1 cellular context compared by ENCODE assay signal in the genomic region with DNA sequence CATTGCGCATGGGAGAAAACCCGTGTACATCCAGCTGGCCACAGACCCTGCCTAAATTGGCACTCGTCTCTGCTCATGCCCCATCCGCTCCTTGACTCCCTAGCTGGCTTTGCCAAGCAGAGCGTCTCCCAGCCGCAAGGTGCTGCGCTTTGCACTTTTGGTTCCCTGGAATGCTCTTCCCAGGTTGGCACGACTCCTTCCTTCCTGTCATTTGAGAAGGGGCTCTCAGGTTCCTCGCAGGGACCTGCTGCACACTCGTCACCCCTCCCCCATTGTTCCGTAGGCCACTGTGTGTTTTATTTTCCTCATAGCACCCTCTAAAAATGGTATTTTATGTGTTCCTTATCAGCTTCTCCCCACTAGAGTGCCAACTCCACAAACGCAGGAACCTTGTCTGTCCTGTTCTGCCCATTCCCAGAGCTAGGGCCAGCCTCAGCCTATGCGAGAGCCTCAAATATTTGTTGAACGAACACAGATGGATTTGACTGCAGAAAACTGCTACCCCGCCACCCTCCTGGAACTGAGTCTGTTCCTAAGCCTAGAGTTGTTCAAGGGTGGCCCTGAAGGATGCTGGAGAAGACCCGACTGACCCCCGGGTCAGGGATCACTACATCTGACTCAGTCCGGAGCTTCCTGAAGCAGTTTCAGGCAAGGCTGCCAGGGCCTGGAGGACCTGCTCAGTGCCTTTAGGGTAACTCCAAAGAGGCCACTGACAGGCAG.
TF ChIP-seq lines count a peak whose summit lies in the region.

No MANE protein-coding gene starts in this region.

TF ChIP-seq in HEK293, 187 proteins besides CTCF, POLR2A, EP300 and RAD21:
- TF ChIP-seq, protein P1, sequence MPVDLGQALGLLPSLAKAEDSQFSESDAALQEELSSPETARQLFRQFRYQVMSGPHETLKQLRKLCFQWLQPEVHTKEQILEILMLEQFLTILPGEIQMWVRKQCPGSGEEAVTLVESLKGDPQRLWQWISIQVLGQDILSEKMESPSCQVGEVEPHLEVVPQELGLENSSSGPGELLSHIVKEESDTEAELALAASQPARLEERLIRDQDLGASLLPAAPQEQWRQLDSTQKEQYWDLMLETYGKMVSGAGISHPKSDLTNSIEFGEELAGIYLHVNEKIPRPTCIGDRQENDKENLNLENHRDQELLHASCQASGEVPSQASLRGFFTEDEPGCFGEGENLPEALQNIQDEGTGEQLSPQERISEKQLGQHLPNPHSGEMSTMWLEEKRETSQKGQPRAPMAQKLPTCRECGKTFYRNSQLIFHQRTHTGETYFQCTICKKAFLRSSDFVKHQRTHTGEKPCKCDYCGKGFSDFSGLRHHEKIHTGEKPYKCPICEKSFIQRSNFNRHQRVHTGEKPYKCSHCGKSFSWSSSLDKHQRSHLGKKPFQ (tag by site-specific recombination; IDR thresholded peaks at IDR 0.05) = no peak
- TF ChIP-seq ZNF843 (tag by site-specific recombination; IDR thresholded peaks at IDR 0.05) (peak; percentile 28; the same call in 1 of the 2 replicates), ZNF37A (tag by site-specific recombination; IDR thresholded peaks at IDR 0.05) (no peak), ZNF600 (tag by site-specific recombination; IDR thresholded peaks at IDR 0.05) (peak; percentile 68), ZBTB48 (tag by site-specific recombination; IDR thresholded peaks at IDR 0.05) (0 out of 2 replicates have a peak, but pooled peaks have one; percentile 30), ZNF341 (tag by site-specific recombination; IDR thresholded peaks at IDR 0.05; ENCODE audit: low read depth) (peak; percentile 88), ZNF560 (tag by site-specific recombination; IDR thresholded peaks at IDR 0.05; ENCODE audit: borderline replicate concordance) (no peak), ZNF239 (tag by site-specific recombination; IDR thresholded peaks at IDR 0.05) (peak; percentile 76; the same call in 1 of the 2 replicates), ZNF514 (tag by site-specific recombination; IDR thresholded peaks at IDR 0.05) (0 out of 2 replicates have a peak, but pooled peaks have one; percentile 9), SCRT1 (tag by site-specific recombination; IDR thresholded peaks at IDR 0.05; ENCODE audit: borderline replicate concordance) (peak; percentile 41; the same call in 1 of the 2 replicates), ZBTB20 (tag by site-specific recombination; IDR thresholded peaks at IDR 0.05) (peak; percentile 32; the same call in 1 of the 2 replicates)
- TF ChIP-seq, protein P2, sequence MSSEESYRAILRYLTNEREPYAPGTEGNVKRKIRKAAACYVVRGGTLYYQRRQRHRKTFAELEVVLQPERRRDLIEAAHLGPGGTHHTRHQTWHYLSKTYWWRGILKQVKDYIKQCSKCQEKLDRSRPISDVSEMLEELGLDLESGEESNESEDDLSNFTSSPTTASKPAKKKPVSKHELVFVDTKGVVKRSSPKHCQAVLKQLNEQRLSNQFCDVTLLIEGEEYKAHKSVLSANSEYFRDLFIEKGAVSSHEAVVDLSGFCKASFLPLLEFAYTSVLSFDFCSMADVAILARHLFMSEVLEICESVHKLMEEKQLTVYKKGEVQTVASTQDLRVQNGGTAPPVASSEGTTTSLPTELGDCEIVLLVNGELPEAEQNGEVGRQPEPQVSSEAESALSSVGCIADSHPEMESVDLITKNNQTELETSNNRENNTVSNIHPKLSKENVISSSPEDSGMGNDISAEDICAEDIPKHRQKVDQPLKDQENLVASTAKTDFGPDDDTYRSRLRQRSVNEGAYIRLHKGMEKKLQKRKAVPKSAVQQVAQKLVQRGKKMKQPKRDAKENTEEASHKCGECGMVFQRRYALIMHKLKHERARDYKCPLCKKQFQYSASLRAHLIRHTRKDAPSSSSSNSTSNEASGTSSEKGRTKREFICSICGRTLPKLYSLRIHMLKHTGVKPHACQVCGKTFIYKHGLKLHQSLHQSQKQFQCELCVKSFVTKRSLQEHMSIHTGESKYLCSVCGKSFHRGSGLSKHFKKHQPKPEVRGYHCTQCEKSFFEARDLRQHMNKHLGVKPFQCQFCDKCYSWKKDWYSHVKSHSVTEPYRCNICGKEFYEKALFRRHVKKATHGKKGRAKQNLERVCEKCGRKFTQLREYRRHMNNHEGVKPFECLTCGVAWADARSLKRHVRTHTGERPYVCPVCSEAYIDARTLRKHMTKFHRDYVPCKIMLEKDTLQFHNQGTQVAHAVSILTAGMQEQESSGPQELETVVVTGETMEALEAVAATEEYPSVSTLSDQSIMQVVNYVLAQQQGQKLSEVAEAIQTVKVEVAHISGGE (tag by site-specific recombination; conservative IDR thresholded peaks at IDR 0.05; ENCODE audit: low read depth) = peak; percentile 40; the same call in 1 of the 2 replicates
- TF ChIP-seq, protein P3, sequence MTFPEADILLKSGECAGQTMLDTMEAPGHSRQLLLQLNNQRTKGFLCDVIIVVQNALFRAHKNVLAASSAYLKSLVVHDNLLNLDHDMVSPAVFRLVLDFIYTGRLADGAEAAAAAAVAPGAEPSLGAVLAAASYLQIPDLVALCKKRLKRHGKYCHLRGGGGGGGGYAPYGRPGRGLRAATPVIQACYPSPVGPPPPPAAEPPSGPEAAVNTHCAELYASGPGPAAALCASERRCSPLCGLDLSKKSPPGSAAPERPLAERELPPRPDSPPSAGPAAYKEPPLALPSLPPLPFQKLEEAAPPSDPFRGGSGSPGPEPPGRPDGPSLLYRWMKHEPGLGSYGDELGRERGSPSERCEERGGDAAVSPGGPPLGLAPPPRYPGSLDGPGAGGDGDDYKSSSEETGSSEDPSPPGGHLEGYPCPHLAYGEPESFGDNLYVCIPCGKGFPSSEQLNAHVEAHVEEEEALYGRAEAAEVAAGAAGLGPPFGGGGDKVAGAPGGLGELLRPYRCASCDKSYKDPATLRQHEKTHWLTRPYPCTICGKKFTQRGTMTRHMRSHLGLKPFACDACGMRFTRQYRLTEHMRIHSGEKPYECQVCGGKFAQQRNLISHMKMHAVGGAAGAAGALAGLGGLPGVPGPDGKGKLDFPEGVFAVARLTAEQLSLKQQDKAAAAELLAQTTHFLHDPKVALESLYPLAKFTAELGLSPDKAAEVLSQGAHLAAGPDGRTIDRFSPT (tag by site-specific recombination; IDR thresholded peaks at IDR 0.05) = 0 out of 2 replicates have a peak, but pooled peaks have one; percentile 14
